Comparison of ENCODE assay signal across 8 cellular contexts in genomic region chr2:65436169-65436824, GRCh38. TPM values are rescaled to one million over a fixed set of nuclear protein-coding genes. Genes with fewer than 3 reads are reported as not detected.
DNase-seq lines count a peak whose midpoint lies in the region; ATAC-seq and TF ChIP-seq lines count a peak whose summit lies in the region.

No MANE protein-coding gene starts in this region.

- no peaks in the 10 kb centered on the region for H3K36me3 ChIP-seq in BLaER1 treated with 17β-estradiol and CSF1 and Interleukin-3, amounts not matched to agents 10 nM and 100 nM

- H3K27me3 ChIP-seq in BLaER1 treated with 17β-estradiol and CSF1 and Interleukin-3, amounts not matched to agents 10 nM and 100 nM, result no peaks in the 10 kb centered on the region

- H3K4me3 ChIP-seq in BLaER1 treated with 17β-estradiol and CSF1 and Interleukin-3, amounts not matched to agents 10 nM and 100 nM, result peak overlapping the region; percentile 61 to 79 (median 67)
- H3K4me3 ChIP-seq in lower leg skin (ENCODE audit: low read depth, poor library complexity, severe bottlenecking), result peak overlapping the region; percentile 72

- peak overlapping the region; percentile 76 to 93 (median 88) for H3K4me2 ChIP-seq in BLaER1 treated with 17β-estradiol and CSF1 and Interleukin-3, amounts not matched to agents 10 nM and 100 nM

- peaks cover 24 to 48% (median 44%) of the 10 kb centered on the region in 10 experiments for H3K4me1 ChIP-seq in BLaER1 treated with 17β-estradiol and CSF1 and Interleukin-3, amounts not matched to agents 10 nM and 100 nM

- intact Hi-C loops in lower leg skin (cut with DNase I; ENCODE audit: low total_unique reads), result loop anchor here (5.0 kb wide), 1 partner anchor 134 kb away; no protein-coding TSS in a partner anchor

- no peak for TF ChIP-seq POLR2A in lower leg skin (IDR thresholded peaks at IDR 0.05)

- no peak for TF ChIP-seq CTCF in lower leg skin (IDR thresholded peaks at IDR 0.05)

- WGBS in lower leg skin, 2 donors, result 0 to 1% methylated on average over 33 to 51 of the region's 65 CpGs

- peak; percentile 41 for ATAC-seq in GM19035 (IDR thresholded peaks at IDR 0.05; ENCODE audit: unreplicated experiment)
- peak; percentile 42 for ATAC-seq in HG03175 (IDR thresholded peaks at IDR 0.05; ENCODE audit: unreplicated experiment)

- peak overlapping the region; percentile 81 to 95 (median 89) for H3K9ac ChIP-seq in BLaER1 treated with 17β-estradiol and CSF1 and Interleukin-3, amounts not matched to agents 10 nM and 100 nM

- peak overlapping the region; percentile 85 to 97 (median 91) for H3K27ac ChIP-seq in BLaER1 treated with 17β-estradiol and CSF1 and Interleukin-3, amounts not matched to agents 10 nM and 100 nM

- H3K9me3 ChIP-seq in BLaER1 treated with 17β-estradiol and CSF1 and Interleukin-3, amounts not matched to agents 10 nM and 100 nM (replicated peaks in 1 of 11), result no peaks in the 10 kb centered on the region

- peak; percentile 47 for DNase-seq in NCI-H345 treated with DMSO at 0.1 percent for 48 hours (lab: John Stamatoyannopoulos, UW; ENCODE audit: unreplicated experiment)
- DNase-seq in activated CD4-positive, alpha-beta T cell treated with anti-CD3 and anti-CD28 coated beads for 48 hours, result peak; percentile 34
- peak; percentile 82 for DNase-seq in ecto neural progenitor cell (ENCODE audit: low spot score)
- DNase-seq in lower leg skin (ENCODE audit: low spot score in 2 of 2), result peak; percentile 83 to 98
- DNase-seq in stimulated activated CD8-positive, alpha-beta memory T cell treated with anti-CD3 and anti-CD28 coated beads, Interleukin-4, amount 100 ng/mL, for 24 hours (ENCODE audit: low read depth), result peak; percentile 9

- H4K20me1 ChIP-seq in BLaER1 treated with 17β-estradiol and CSF1 and Interleukin-3, amounts not matched to agents 10 nM and 100 nM, result peaks cover 0 to 4% (median 2%) of the 10 kb centered on the region in 11 experiments; a peak in 8 of 22 replicates

RNA-seq across cellular contexts. Expression of gene SPRED2, which starts 3.9 kb away (rescaled TPM):
- total RNA-seq in lower leg skin, result 10 to 100 TPM; 14.5 to 21.7 (median 16.6) TPM

Comparison
In these comparisons a context has a peak if more than half of its experiments do, and no peak if none do; other contexts are left out.
1. Peak in every context shown above with its lines: DNase-seq, ATAC-seq, H3K4me3 ChIP-seq and H3K27ac ChIP-seq.
2. DNase-seq: peak in every context shown above with its lines; median percentile 90 in lower leg skin; 82 in ecto neural progenitor cell; 47 in NCI-H345 treated with DMSO at 0.1 percent for 48 hours; 34 in activated CD4-positive, alpha-beta T cell treated with anti-CD3 and anti-CD28 coated beads for 48 hours; 9 in stimulated activated CD8-positive, alpha-beta memory T cell treated with anti-CD3 and anti-CD28 coated beads, Interleukin-4, amount 100 ng/mL, for 24 hours.